8 cellular contexts compared by ENCODE assay signal in the genomic region with DNA sequence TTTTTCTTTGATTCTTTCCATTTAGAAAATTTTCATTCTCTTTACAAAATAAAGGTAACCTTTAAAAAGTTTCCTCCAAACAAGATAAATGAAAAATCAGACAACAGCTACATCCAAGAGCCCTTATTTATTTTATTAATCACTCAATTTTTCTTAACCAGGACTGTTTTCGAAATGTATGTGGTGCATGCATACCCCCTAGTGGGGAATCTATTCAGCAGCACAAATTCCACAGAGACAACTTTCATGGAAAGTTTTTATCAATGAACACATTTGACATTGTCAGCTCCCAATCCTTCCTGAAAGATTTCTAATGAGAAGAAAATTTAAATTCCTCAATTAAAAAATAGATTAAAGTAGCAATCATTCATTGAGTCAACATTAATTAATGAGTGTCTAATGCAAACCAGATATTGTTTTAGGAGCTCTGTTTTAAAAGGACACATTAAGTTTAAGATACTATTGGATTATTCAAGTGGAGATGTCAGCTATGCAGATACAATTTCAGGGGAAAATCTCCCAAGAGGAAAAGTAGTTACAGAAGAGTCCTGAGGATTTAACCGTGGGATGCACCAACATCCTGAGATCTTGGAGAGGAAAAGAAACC. TPM values are rescaled to one million over a fixed set of nuclear protein-coding genes. Genes with fewer than 3 reads are reported as not detected.
A peak's percentile ranks its signal among the peaks of the same experiment; 100 is the strongest.
DNase-seq lines count a peak whose midpoint lies in the region; ATAC-seq and TF ChIP-seq lines count a peak whose summit lies in the region.

No MANE protein-coding gene starts in this region.

- DNase-seq in EL (peak; percentile 42), LoVo (ENCODE audit: low spot score) (peak; percentile 37), colonic mucosa (no peak), neural progenitor cell (ENCODE audit: low spot score) (peak; percentile 17), NCI-H1048 (lab: John Stamatoyannopoulos, UW) (no peak)
- no peak for DNase-seq in stimulated activated CD4-positive, alpha-beta T cell treated with anti-CD3 and anti-CD28 coated beads, Interleukin-4, amount 100 ng/mL, for 24 hours

- no peak overlapping the region for H3K4me3 Mint-ChIP-seq in neural progenitor cell

- H3K4me2 ChIP-seq in neural progenitor cell: no peak overlapping the region

- intact Hi-C loops in colonic mucosa (cut with DNase I): loop anchor here (5.0 kb wide), 1 partner anchor 111 kb away; no protein-coding TSS in a partner anchor

- H3K4me1 Mint-ChIP-seq in neural progenitor cell: peaks cover 5% of the 10 kb centered on the region

- H3K4me1 ChIP-seq in colonic mucosa (no peaks in the 10 kb centered on the region), neural progenitor cell (no peaks in the 10 kb centered on the region)

- H3K9me3 ChIP-seq in colonic mucosa (no peaks in the 10 kb centered on the region), neural progenitor cell (ENCODE audit: low read depth) (no peaks in the 10 kb centered on the region)

- H3K36me3 ChIP-seq in colonic mucosa (no peaks in the 10 kb centered on the region), neural progenitor cell (no peaks in the 10 kb centered on the region)

- H3K9ac ChIP-seq in colonic mucosa (ENCODE audit: low read depth in 2 of 2, low read length in 2 of 2) (no peak overlapping the region), neural progenitor cell (no peak overlapping the region)

- no peaks in the 10 kb centered on the region for H4K20me1 ChIP-seq in neural progenitor cell (ENCODE audit: low read depth)

- no peak overlapping the region for H2AFZ ChIP-seq in neural progenitor cell (replicated peaks)

- H3K27me3 ChIP-seq in colonic mucosa: peaks cover 8% of the 10 kb centered on the region
- H3K27me3 ChIP-seq in neural progenitor cell: peaks cover 22% of the 10 kb centered on the region

- no peaks in the 10 kb centered on the region for H3K36me3 Mint-ChIP-seq in neural progenitor cell

- H3K27ac Mint-ChIP-seq in neural progenitor cell: no peak overlapping the region

- peaks cover 9% of the 10 kb centered on the region for H3K27me3 Mint-ChIP-seq in neural progenitor cell (ENCODE audit: insufficient read depth, low read depth)

- H3K27ac ChIP-seq in colonic mucosa: no peak overlapping the region
- H3K27ac ChIP-seq in neural progenitor cell: no peak overlapping the region

- no peaks in the 10 kb centered on the region for H3K9me3 Mint-ChIP-seq in neural progenitor cell

- H3F3A ChIP-seq in neural progenitor cell (ENCODE audit: low read depth): peaks cover 11% of the 10 kb centered on the region

- H3K4me3 ChIP-seq in colonic mucosa (no peak overlapping the region), neural progenitor cell (no peak overlapping the region)

- no peaks in the 10 kb centered on the region for H3K79me2 ChIP-seq in neural progenitor cell (ENCODE audit: low read depth)

- peak; percentile 62 for TF ChIP-seq CTCF in colonic mucosa (IDR thresholded peaks at IDR 0.05)
- peak; percentile 72 for TF ChIP-seq CTCF in neural progenitor cell (IDR thresholded peaks at IDR 0.05)

- ATAC-seq in GM21529 (IDR thresholded peaks at IDR 0.05; ENCODE audit: unreplicated experiment) (no peak), GM21786 (IDR thresholded peaks at IDR 0.05; ENCODE audit: unreplicated experiment) (no peak)

RNA-seq across cellular contexts. Expression of a gene that starts 5.2 kb away (rescaled TPM):
- total RNA-seq in colonic mucosa (under 1 TPM; 0.07 to 0.29 TPM), neural progenitor cell (ENCODE audit: low replicate concordance) (0.19 TPM in 1 of 2 replicates, not detected in the other)

RNA-seq across cellular contexts. Expression of a gene that starts 8.8 kb away (rescaled TPM):
- 10 to 100 TPM; 22.0 to 39.7 TPM for total RNA-seq in colonic mucosa
- total RNA-seq in neural progenitor cell (ENCODE audit: low replicate concordance): 60.0 and 85.5 TPM in 2 replicates

RNA-seq across cellular contexts. Expression of a gene that starts 57.9 kb away (rescaled TPM):
- under 1 TPM in 1 of 2 donors, not detected in 1; 0.32 TPM for total RNA-seq in colonic mucosa
- total RNA-seq in neural progenitor cell (ENCODE audit: low replicate concordance): 0.09 and 1.2 TPM in 2 replicates

Comparison
In these comparisons a context has a peak if more than half of its experiments do, and no peak if none do; other contexts are left out.
1. DNase-seq: peak in EL (single experiment), LoVo (single experiment) and neural progenitor cell (single experiment); none in colonic mucosa (single experiment), stimulated activated CD4-positive, alpha-beta T cell treated with anti-CD3 and anti-CD28 coated beads, Interleukin-4, amount 100 ng/mL, for 24 hours (single experiment) and NCI-H1048 (single experiment).